ENCODE assay signal across 1 cellular context in the genomic region with DNA sequence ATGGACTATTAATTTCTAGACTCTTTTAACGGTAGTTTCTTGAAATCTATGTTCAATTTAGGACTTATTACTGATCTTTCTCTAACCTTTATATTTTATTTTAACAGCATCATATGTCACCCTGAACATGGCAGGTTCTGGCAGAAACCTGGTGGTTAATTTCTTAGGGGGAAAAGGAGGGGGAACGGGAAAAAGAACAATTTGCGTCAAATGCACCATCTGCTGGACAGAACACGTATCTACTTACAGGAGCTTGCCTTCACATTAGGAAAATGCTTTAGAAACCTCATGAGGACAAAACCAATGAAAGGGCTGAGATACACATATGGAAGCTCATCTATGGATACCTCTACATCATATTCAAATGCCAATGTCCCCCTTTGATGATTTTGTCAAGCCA.
TF ChIP-seq lines count a peak whose summit lies in the region.

No MANE protein-coding gene starts in this region.

TF ChIP-seq in H1, 55 proteins besides CTCF, POLR2A, EP300 and RAD21 (continued from another document):
- TF ChIP-seq ATF2 (IDR thresholded peaks at IDR 0.05; ENCODE audit: low read length), result no peak
- no peak for TF ChIP-seq RFX5 (IDR thresholded peaks at IDR 0.05; ENCODE audit: borderline replicate concordance, low read depth, low read length)
